ENCODE assay signal across 1 cellular context in genomic region chr5:54769072-54769471, GRCh38.
TF ChIP-seq lines count a peak whose summit lies in the region.

No MANE protein-coding gene starts in this region.

TF ChIP-seq in HCT116, 20 proteins besides CTCF, POLR2A, EP300 and RAD21 (continued from another document):
- TF ChIP-seq TCF7L2 (IDR thresholded peaks at IDR 0.05; ENCODE audit: borderline replicate concordance, extremely low read depth, insufficient read depth, insufficient read length) = no peak
- TF ChIP-seq YY1 (IDR thresholded peaks at IDR 0.05; ENCODE audit: extremely low read depth, insufficient replicate concordance, low read depth, low read length) = no peak
- TF ChIP-seq ZFX (IDR thresholded peaks at IDR 0.05) = no peak
- no peak for TF ChIP-seq EZH2phosphoT487 (IDR thresholded peaks at IDR 0.05; ENCODE audit: borderline replicate concordance)
